In the genomic region with DNA sequence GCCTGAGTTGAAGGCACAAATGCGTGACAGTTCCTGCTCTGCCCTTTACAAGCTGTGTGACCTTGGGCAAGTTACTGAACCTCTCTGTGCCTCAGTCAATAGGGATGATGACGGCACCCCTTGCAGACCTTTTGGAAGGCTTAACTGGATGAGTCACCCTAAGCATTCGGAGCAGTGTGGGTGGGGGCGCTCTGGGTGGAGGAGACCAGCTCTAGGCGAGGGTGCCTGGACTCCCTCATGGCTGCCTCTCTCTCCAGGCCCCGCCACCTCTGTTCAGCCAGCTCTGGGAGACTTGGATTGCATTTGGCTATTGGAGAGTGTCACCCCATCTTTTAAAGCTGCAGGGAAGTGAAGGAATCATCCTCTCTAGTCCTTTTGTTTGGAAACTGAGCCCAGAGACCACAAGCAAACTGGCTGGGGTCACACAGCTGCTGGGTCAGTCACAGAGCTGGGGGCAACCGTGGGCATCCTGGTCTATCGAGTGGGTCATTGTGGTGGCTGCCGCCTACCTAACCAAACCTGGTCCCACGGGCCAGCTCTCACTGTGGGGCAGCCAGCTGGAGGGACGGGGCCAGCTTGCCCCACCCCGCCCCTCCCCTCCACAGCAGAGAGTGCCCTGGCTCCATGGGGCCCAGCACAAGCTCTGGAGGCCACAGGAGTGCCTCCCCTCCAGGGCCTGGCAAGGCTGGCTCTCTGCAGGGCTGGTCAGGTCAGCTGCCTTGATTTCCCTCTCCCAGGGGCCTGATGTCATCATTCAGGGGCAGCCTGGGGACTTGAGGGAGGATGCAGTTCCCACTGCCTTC, we compare ENCODE assay signal across 12 cellular contexts. TPM values are rescaled to one million over a fixed set of nuclear protein-coding genes. Genes with fewer than 3 reads are reported as not detected.
DNase-seq lines count a peak whose midpoint lies in the region; ATAC-seq and TF ChIP-seq lines count a peak whose summit lies in the region.
"Had no signal": no experiment of that assay in that cellular context is flagged by ENCODE, and none has a peak within 500 bp of the region (broad histone marks: within the 10 kb centered on the region; RNA-seq: fewer than 3 reads in every experiment).

No MANE protein-coding gene starts in this region.

- no peaks in the 10 kb centered on the region for H3K9me3 Mint-ChIP-seq in activated CD8-positive, alpha-beta T cell treated with anti-CD3 and anti-CD28 coated beads for 36 hours
- H3K9me3 Mint-ChIP-seq in activated CD8-positive, alpha-beta T cell treated with anti-CD3 and anti-CD28 coated beads, Interleukin-2, amount 10 ng/mL, durations not matched to agents 7 days and 5 days (ENCODE audit: insufficient read depth), result no peaks in the 10 kb centered on the region
- no peaks in the 10 kb centered on the region for H3K9me3 Mint-ChIP-seq in immature natural killer cell

- H3K27me3 ChIP-seq in adipocyte (replicated peaks; ENCODE audit: control insufficient read depth, insufficient read depth, low read length) (no peaks in the 10 kb centered on the region), subcutaneous abdominal adipose tissue (ENCODE audit: control insufficient read depth in 5 of 5, insufficient read depth in 4 of 5, low read length in 5 of 5) (no peaks in the 10 kb centered on the region)
- H3K27me3 ChIP-seq: tibial nerve had no signal

- ATAC-seq in activated CD8-positive, alpha-beta T cell treated with anti-CD3 and anti-CD28 coated beads for 36 hours, result peak; percentile 61
- ATAC-seq in activated CD8-positive, alpha-beta T cell treated with anti-CD3 and anti-CD28 coated beads, Interleukin-2, amount 10 ng/mL, durations not matched to agents 7 days and 5 days, result no peak
- ATAC-seq in GM18511 (IDR thresholded peaks at IDR 0.05; ENCODE audit: unreplicated experiment), result no peak

- H3K36me3 Mint-ChIP-seq in activated CD8-positive, alpha-beta T cell treated with anti-CD3 and anti-CD28 coated beads for 36 hours (ENCODE audit: low read depth), result peaks cover 3% of the 10 kb centered on the region
- peaks cover 3% of the 10 kb centered on the region for H3K36me3 Mint-ChIP-seq in activated CD8-positive, alpha-beta T cell treated with anti-CD3 and anti-CD28 coated beads, Interleukin-2, amount 10 ng/mL, durations not matched to agents 7 days and 5 days (ENCODE audit: low read depth)
- peaks cover 0 to 4% (median 0%) of the 10 kb centered on the region in 3 donors for H3K36me3 Mint-ChIP-seq in immature natural killer cell

- TF ChIP-seq CTCF in activated CD8-positive, alpha-beta T cell treated with anti-CD3 and anti-CD28 coated beads for 36 hours (IDR thresholded peaks at IDR 0.05), result no peak

- peaks cover 22% of the 10 kb centered on the region for H3K4me1 Mint-ChIP-seq in activated CD8-positive, alpha-beta T cell treated with anti-CD3 and anti-CD28 coated beads for 36 hours (ENCODE audit: low read depth)
- peaks cover 6% of the 10 kb centered on the region for H3K4me1 Mint-ChIP-seq in activated CD8-positive, alpha-beta T cell treated with anti-CD3 and anti-CD28 coated beads, Interleukin-2, amount 10 ng/mL, durations not matched to agents 7 days and 5 days (ENCODE audit: low read depth)
- peaks cover 46 to 53% of the 10 kb centered on the region in 2 donors for H3K4me1 Mint-ChIP-seq in immature natural killer cell

- no peaks in the 10 kb centered on the region for H3K9me3 ChIP-seq in adipocyte (ENCODE audit: control insufficient read depth, low read length)
- no peaks in the 10 kb centered on the region for H3K9me3 ChIP-seq in subcutaneous abdominal adipose tissue (ENCODE audit: control insufficient read depth in 5 of 5, low read length in 5 of 5)
- H3K9me3 ChIP-seq: tibial nerve had no signal

- H3K4me1 ChIP-seq in adipocyte (ENCODE audit: control insufficient read depth, insufficient read depth, low read length) (peaks cover 11% of the 10 kb centered on the region), subcutaneous abdominal adipose tissue (ENCODE audit: control insufficient read depth in 5 of 5, insufficient read depth in 5 of 5, low read length in 5 of 5) (peaks cover 7 to 51% (median 32%) of the 10 kb centered on the region in 5 donors)

- no peak overlapping the region for H3K4me3 ChIP-seq in adipocyte (ENCODE audit: low read length)
- no peak overlapping the region for H3K4me3 ChIP-seq in subcutaneous abdominal adipose tissue (ENCODE audit: low read depth in 1 of 5, low read length in 5 of 5)
- H3K4me3 ChIP-seq: tibial nerve had no signal

- intact Hi-C loops in activated CD8-positive, alpha-beta T cell treated with anti-CD3 and anti-CD28 coated beads for 36 hours (cut with micrococcal nuclease), result no loop called here

- no peak overlapping the region for H3K4me3 Mint-ChIP-seq in activated CD8-positive, alpha-beta T cell treated with anti-CD3 and anti-CD28 coated beads for 36 hours
- no peak overlapping the region for H3K4me3 Mint-ChIP-seq in activated CD8-positive, alpha-beta T cell treated with anti-CD3 and anti-CD28 coated beads, Interleukin-2, amount 10 ng/mL, durations not matched to agents 7 days and 5 days
- H3K4me3 Mint-ChIP-seq in immature natural killer cell, result peak overlapping the region in 1 of 5 donors; percentile 16

- H3K27ac ChIP-seq in subcutaneous abdominal adipose tissue (ENCODE audit: low read depth, low read length), result peak overlapping the region; percentile 41
- H3K27ac ChIP-seq: tibial nerve had no signal

- POLR2A ChIA-PET in activated CD8-positive, alpha-beta T cell treated with anti-CD3 and anti-CD28 coated beads for 36 hours (lab: Charles Lee), result interaction anchor here (1.0 to 1.5 kb wide), 4 partner anchors 10 to 144 kb away, joined by 3 to 5 read pairs (median 3); no protein-coding TSS in a partner anchor
- POLR2A ChIA-PET in activated CD8-positive, alpha-beta T cell treated with anti-CD3 and anti-CD28 coated beads, Interleukin-2, amount 10 ng/mL, durations not matched to agents 7 days and 5 days (lab: Charles Lee), result no interaction called here

- no peaks in the 10 kb centered on the region for H3K27me3 Mint-ChIP-seq in activated CD8-positive, alpha-beta T cell treated with anti-CD3 and anti-CD28 coated beads for 36 hours
- H3K27me3 Mint-ChIP-seq in activated CD8-positive, alpha-beta T cell treated with anti-CD3 and anti-CD28 coated beads, Interleukin-2, amount 10 ng/mL, durations not matched to agents 7 days and 5 days (ENCODE audit: low read depth), result no peaks in the 10 kb centered on the region
- peaks cover 0 to 5% (median 3%) of the 10 kb centered on the region in 3 donors for H3K27me3 Mint-ChIP-seq in immature natural killer cell (ENCODE audit: low read depth in 3 of 3)

- no peak overlapping the region for H3K27ac Mint-ChIP-seq in activated CD8-positive, alpha-beta T cell treated with anti-CD3 and anti-CD28 coated beads for 36 hours
- no peak overlapping the region for H3K27ac Mint-ChIP-seq in activated CD8-positive, alpha-beta T cell treated with anti-CD3 and anti-CD28 coated beads, Interleukin-2, amount 10 ng/mL, durations not matched to agents 7 days and 5 days
- H3K27ac Mint-ChIP-seq in immature natural killer cell, result peak overlapping the region in 5 of 6 donors; percentile 35 to 67 (median 62)

- DNase-seq in activated CD8-positive, alpha-beta T cell treated with anti-CD3 and anti-CD28 coated beads for 36 hours, result peak; percentile 39
- no peak for DNase-seq in activated CD8-positive, alpha-beta T cell treated with anti-CD3 and anti-CD28 coated beads, Interleukin-2, amount 10 ng/mL, durations not matched to agents 7 days and 5 days
- peak; percentile 45 for DNase-seq in adipocyte (ENCODE audit: low read depth)
- DNase-seq in immature natural killer cell, result no peak
- DNase-seq in DMS79 treated with DMSO at 0.1 percent for 48 hours (lab: John Stamatoyannopoulos, UW), result no peak
- no peak for DNase-seq in NCI-H748 treated with DMSO at 0.1 percent for 48 hours (lab: John Stamatoyannopoulos, UW)
- DNase-seq: amniotic stem cell; effector CD4-positive, alpha-beta T cell; SW 1271 had no signal

- CTCF ChIA-PET in activated CD8-positive, alpha-beta T cell treated with anti-CD3 and anti-CD28 coated beads for 36 hours (lab: Charles Lee), result no interaction called here
- CTCF ChIA-PET in activated CD8-positive, alpha-beta T cell treated with anti-CD3 and anti-CD28 coated beads, Interleukin-2, amount 10 ng/mL, durations not matched to agents 7 days and 5 days (lab: Charles Lee), result no interaction called here

- H3K9ac ChIP-seq in adipocyte (ENCODE audit: low read length), result no peak overlapping the region
- peak overlapping the region in 1 of 5 donors; percentile 37 for H3K9ac ChIP-seq in subcutaneous abdominal adipose tissue (ENCODE audit: low read length in 5 of 5)

- H3K36me3 ChIP-seq in adipocyte (ENCODE audit: control insufficient read depth, insufficient read depth, low read length, severe bottlenecking) (no peaks in the 10 kb centered on the region), subcutaneous abdominal adipose tissue (ENCODE audit: control insufficient read depth in 5 of 5, insufficient read depth in 5 of 5, low read length in 5 of 5) (peaks cover 0 to 16% (median 4%) of the 10 kb centered on the region in 5 donors)
- H3K36me3 ChIP-seq: tibial nerve had no signal

RNA-seq across cellular contexts. Expression of a gene that starts 20.2 kb away (rescaled TPM):
- total RNA-seq in activated CD8-positive, alpha-beta T cell treated with anti-CD3 and anti-CD28 coated beads for 36 hours, result 10 to 100 TPM; 33.6 to 34.5 TPM
- total RNA-seq in activated CD8-positive, alpha-beta T cell treated with anti-CD3 and anti-CD28 coated beads, Interleukin-2, amount 10 ng/mL, durations not matched to agents 7 days and 5 days, result 10 to 100 TPM; 48.9 to 51.4 TPM
- 1 to 10 TPM in 2 of 3 donors, under 1 TPM in 1; 0.15 to 9.4 (median 2.9) TPM for polyA plus RNA-seq in immature natural killer cell

Comparison
In these comparisons a context has a peak if more than half of its experiments do, and no peak if none do; other contexts are left out.
1. DNase-seq: peak in activated CD8-positive, alpha-beta T cell treated with anti-CD3 and anti-CD28 coated beads for 36 hours (single experiment) and adipocyte (single experiment); none in activated CD8-positive, alpha-beta T cell treated with anti-CD3 and anti-CD28 coated beads, Interleukin-2, amount 10 ng/mL, durations not matched to agents 7 days and 5 days (single experiment), immature natural killer cell (0 of 3), DMS79 treated with DMSO at 0.1 percent for 48 hours (single experiment) and NCI-H748 treated with DMSO at 0.1 percent for 48 hours (single experiment).
2. H3K27ac Mint-ChIP-seq: peak in immature natural killer cell (5 of 6); none in activated CD8-positive, alpha-beta T cell treated with anti-CD3 and anti-CD28 coated beads for 36 hours (single experiment) and activated CD8-positive, alpha-beta T cell treated with anti-CD3 and anti-CD28 coated beads, Interleukin-2, amount 10 ng/mL, durations not matched to agents 7 days and 5 days (single experiment).